9 cellular contexts compared by ENCODE assay signal in the genomic region with DNA sequence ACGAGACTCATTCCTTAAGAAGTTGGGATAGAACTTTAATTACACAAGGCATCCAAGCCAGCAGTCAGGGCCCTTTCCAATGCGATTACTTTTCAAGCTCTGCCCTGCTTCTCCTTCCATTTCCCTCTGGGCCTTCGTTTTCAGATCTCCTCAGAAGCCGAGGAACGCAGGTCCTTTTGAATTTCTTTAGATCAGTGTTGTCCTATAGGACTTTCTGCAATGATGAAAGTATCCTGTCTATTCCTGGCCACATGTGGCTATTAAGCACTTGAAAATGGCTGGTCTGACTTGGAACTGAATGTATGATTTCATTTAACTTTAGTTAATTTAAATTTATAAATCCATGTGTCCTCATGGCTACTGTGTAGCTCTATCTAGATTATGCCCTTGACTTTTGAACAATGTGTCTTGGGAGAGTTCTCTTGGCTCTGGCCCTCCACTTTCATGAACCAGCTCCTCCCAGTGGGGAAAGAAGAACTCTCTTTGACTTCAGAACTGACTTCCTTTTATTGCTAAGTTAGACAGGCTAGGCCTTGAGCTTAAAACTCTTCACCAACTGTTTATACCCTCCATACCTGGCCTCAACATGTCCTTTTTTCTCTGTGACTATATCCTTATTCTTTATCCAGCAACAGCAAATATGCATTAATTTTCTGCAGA. TPM values are rescaled to one million over a fixed set of nuclear protein-coding genes. Genes with fewer than 3 reads are reported as not detected.
A peak's percentile ranks its signal among the peaks of the same experiment; 100 is the strongest.
DNase-seq lines count a peak whose midpoint lies in the region; ATAC-seq and TF ChIP-seq lines count a peak whose summit lies in the region.
"Had no signal": no experiment of that assay in that cellular context is flagged by ENCODE, and none has a peak within 500 bp of the region (broad histone marks: within the 10 kb centered on the region; RNA-seq: fewer than 3 reads in every experiment).

No MANE protein-coding gene starts in this region.

- H2AFZ ChIP-seq in HCT116 (ENCODE audit: low read depth, low read length, poor library complexity, severe bottlenecking) = no peak overlapping the region

- POLR2A ChIA-PET in HCT116 (lab: Charles Lee) = no interaction called here
- POLR2A ChIA-PET in T-cell (lab: Charles Lee) = interaction anchor here (0.7 to 1.5 kb wide), 5 partner anchors 12 to 27 kb away, joined by 3 to 9 read pairs (median 4); no protein-coding TSS in a partner anchor

- H3K4me3 ChIP-seq in HCT116 (replicated peaks in 1 of 2; ENCODE audit: low read depth in 1 of 2, low read length in 2 of 2) (no peak overlapping the region), fibroblast of pulmonary artery (replicated peaks; ENCODE audit: low read depth, low read length) (no peak overlapping the region), sigmoid colon (no peak overlapping the region)
- H3K4me3 ChIP-seq: SK-N-MC had no signal

- TF ChIP-seq POLR2A in HCT116 (IDR thresholded peaks at IDR 0.05; ENCODE audit: borderline replicate concordance, extremely low read depth, insufficient read depth, insufficient read length) = no peak
- TF ChIP-seq POLR2A in sigmoid colon (IDR thresholded peaks at IDR 0.05) = no peak

- no peak for DNase-seq in HCT116 (ENCODE audit: low read depth, low spot score)
- peak in 7 of 34 experiments; percentile 18 to 48 (median 26) for DNase-seq in T-cell
- DNase-seq in fibroblast of pulmonary artery (ENCODE audit: low read depth) = peak; percentile 53
- DNase-seq in sigmoid colon = no peak
- DNase-seq in NCI-H510A (lab: John Stamatoyannopoulos, UW) = no peak
- DNase-seq in activated CD8-positive, alpha-beta memory T cell treated with anti-CD3 and anti-CD28 coated beads, Interleukin-2, amount 50 U/mL, for 48 hours = no peak
- DNase-seq in NCI-H2029 (lab: John Stamatoyannopoulos, UW) = no peak
- no peak for DNase-seq in NCI-H2107 (lab: John Stamatoyannopoulos, UW)

- H3K9me3 ChIP-seq in HCT116 (ENCODE audit: control insufficient read depth in 1 of 2, insufficient read depth in 1 of 2, low read depth in 1 of 2, low read length in 2 of 2) (no peaks in the 10 kb centered on the region), sigmoid colon (no peaks in the 10 kb centered on the region)

- H3K9ac ChIP-seq in HCT116 (ENCODE audit: low read length) = 0 out of 2 replicates have a peak overlapping the region, but pooled peaks have one; percentile 10

- no peaks in the 10 kb centered on the region for H3K9me2 ChIP-seq in HCT116 (ENCODE audit: insufficient read depth)

- H3K9me3 Mint-ChIP-seq in T-cell = no peaks in the 10 kb centered on the region

- H3K36me3 ChIP-seq in HCT116 (ENCODE audit: control insufficient read depth in 1 of 2, insufficient read depth in 2 of 2, low read length in 2 of 2) (peaks cover 0 to 4% of the 10 kb centered on the region in 2 experiments; a peak in 2 of 4 replicates), sigmoid colon (peaks cover 0 to 3% (median 0%) of the 10 kb centered on the region in 4 donors)

- peak overlapping the region; percentile 41 to 74 (median 50) for H3K4me3 Mint-ChIP-seq in T-cell

- peak; percentile 44; the same call in 1 of the 2 replicates for TF ChIP-seq RAD21 in HCT116 (IDR thresholded peaks at IDR 0.05; ENCODE audit: low read depth)

- no peaks in the 10 kb centered on the region for H4K20me1 ChIP-seq in HCT116 (ENCODE audit: insufficient read depth)

- no peak for TF ChIP-seq EP300 in sigmoid colon (IDR thresholded peaks at IDR 0.05)

- peak overlapping the region; percentile 68 for H3K4me2 ChIP-seq in HCT116 (ENCODE audit: low read length)

- intact Hi-C loops in HCT116 (cut with micrococcal nuclease) = loop anchor here (10.0 kb wide), 1 partner anchor 584 kb away; no protein-coding TSS in a partner anchor
- intact Hi-C loops in sigmoid colon (cut with DNase I) = no loop called here

- H3K4me1 ChIP-seq in HCT116 (ENCODE audit: control insufficient read depth in 1 of 2, insufficient read depth in 2 of 2, low read length in 2 of 2) (peaks cover 93 to 94% of the 10 kb centered on the region in 2 experiments), sigmoid colon (peaks cover 0 to 94% (median 92%) of the 10 kb centered on the region in 4 donors)

- CTCF ChIA-PET in HCT116 (lab: Charles Lee) = interaction anchor here (0.9 to 2.4 kb wide), 4 partner anchors 10 to 309 kb away, joined by 3 to 5 read pairs (median 4); no protein-coding TSS in a partner anchor
- CTCF ChIA-PET in T-cell (lab: Charles Lee) = interaction anchor here (0.6 to 1.7 kb wide), 20 partner anchors 8 to 390 kb away, joined by 3 to 25 read pairs (median 4); a partner anchor contains a TSS

- BruUV-seq in HCT116 (replicated peaks; lab: Mats Ljungman, UMichigan) = no TSS peak

- peaks cover 91 to 96% (median 95%) of the 10 kb centered on the region in 3 donors for H3K4me1 Mint-ChIP-seq in T-cell

- H3K27me3 ChIP-seq in HCT116 (ENCODE audit: insufficient read depth, low read length) (no peaks in the 10 kb centered on the region), sigmoid colon (no peaks in the 10 kb centered on the region)

- TF ChIP-seq CTCF in HCT116 (IDR thresholded peaks at IDR 0.05 in 2 of 3, conservative IDR thresholded peaks at IDR 0.05 in 1 of 3; ENCODE audit: borderline replicate concordance in 1 of 3, insufficient read depth in 1 of 3, low read depth in 2 of 3, low read length in 2 of 3) = peak in 2 of 3 experiments; percentile 23 to 39; a peak in 3 of 6 replicates
- TF ChIP-seq CTCF in fibroblast of pulmonary artery (IDR thresholded peaks at IDR 0.05; ENCODE audit: low read length, missing control alignments) = peak; percentile 42
- peak in 1 of 4 experiments; percentile 11 for TF ChIP-seq CTCF in sigmoid colon (IDR thresholded peaks at IDR 0.05)

- no peaks in the 10 kb centered on the region for H3K27me3 Mint-ChIP-seq in T-cell

- no peak for ATAC-seq in HCT116
- ATAC-seq in T-cell (replicated peaks in 1 of 4) = peak in 1 of 4 experiments; percentile 28

- RAD21 ChIA-PET in HCT116 (lab: Charles Lee; ENCODE audit: low non-redundant PET in 1 of 2, low total read pairs in 2 of 2, uncharacterized antibody in 2 of 2, unreplicated experiment in 2 of 2) = no interaction called here

- peak overlapping the region; percentile 93 to 98 for H3K27ac Mint-ChIP-seq in T-cell

- WGBS in sigmoid colon, 2 donors = 79 to 87% methylated on average over 5 of the region's 5 CpGs

- H3K36me3 Mint-ChIP-seq in T-cell = peaks cover 47% of the 10 kb centered on the region

- H3K27ac ChIP-seq in HCT116 (ENCODE audit: low read depth, low read length) = peak overlapping the region; percentile 60
- peak overlapping the region; percentile 46 to 66 (median 60) for H3K27ac ChIP-seq in sigmoid colon
- H3K27ac ChIP-seq: SK-N-MC had no signal

- H3K79me2 ChIP-seq in HCT116 (ENCODE audit: insufficient read depth, low read length) = peaks cover 100% of the 10 kb centered on the region

TF ChIP-seq in HCT116, 20 proteins besides CTCF, POLR2A, EP300 and RAD21:
- no peak for TF ChIP-seq EGR1 (IDR thresholded peaks at IDR 0.05; ENCODE audit: low read depth)
- TF ChIP-seq, protein P1, sequence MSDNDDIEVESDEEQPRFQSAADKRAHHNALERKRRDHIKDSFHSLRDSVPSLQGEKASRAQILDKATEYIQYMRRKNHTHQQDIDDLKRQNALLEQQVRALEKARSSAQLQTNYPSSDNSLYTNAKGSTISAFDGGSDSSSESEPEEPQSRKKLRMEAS (IDR thresholded peaks at IDR 0.05) = peak; percentile 26; the same call in 1 of the 2 replicates

RNA-seq across cellular contexts. Expression of a gene that starts 22.7 kb away (rescaled TPM):
- 22.5 TPM for total RNA-seq in HCT116 (2021; ENCODE audit: unreplicated experiment)
- polyA plus RNA-seq in HCT116 (2012) = 8.1 and 8.9 TPM in 2 replicates
- 100 to 1,000 TPM; 114 to 145 (median 127) TPM for total RNA-seq in T-cell
- total RNA-seq in sigmoid colon = 100 to 1,000 TPM; 215 to 243 (median 234) TPM
- 10 to 100 TPM in 2 of 3 donors, 1 to 10 TPM in 1; 9.9 to 56.4 (median 32.4) TPM for polyA plus RNA-seq in sigmoid colon
